ENCODE assay signal across 8 cellular contexts in genomic region chr13:102141625-102142472, GRCh38.
DNase-seq lines count a peak whose midpoint lies in the region; ATAC-seq, FAIRE-seq and TF ChIP-seq lines count a peak whose summit lies in the region.

No MANE protein-coding gene starts in this region.

- H3K36me3 ChIP-seq in brain microvascular endothelial cell (replicated peaks): no peaks in the 10 kb centered on the region

- FAIRE-seq in GM12892 (lab: Jason Lieb, UNC): no peak

- no peaks in the 10 kb centered on the region for H3K36me3 Mint-ChIP-seq in mesothelial cell of epicardium

- DNase-seq in DMS53 (lab: John Stamatoyannopoulos, UW): peak; percentile 34
- no peak for DNase-seq in DMS53 treated with DMSO at 0.1 percent for 48 hours (lab: John Stamatoyannopoulos, UW; ENCODE audit: unreplicated experiment)
- no peak for DNase-seq in brain microvascular endothelial cell
- no peak for DNase-seq in mesothelial cell of epicardium (ENCODE audit: low spot score in 2 of 2, unreplicated experiment in 2 of 2)
- no peak for DNase-seq in GM12892 (ENCODE audit: insufficient read length)

- no peak overlapping the region for H3K4me3 Mint-ChIP-seq in mesothelial cell of epicardium

- no peak for TF ChIP-seq POLR2A in GM12892 (IDR thresholded peaks at IDR 0.05; ENCODE audit: low read depth, low read length)

- H3K4me3 ChIP-seq in brain microvascular endothelial cell (ENCODE audit: low read depth, low read length): no peak overlapping the region

- H3K27me3 ChIP-seq in brain microvascular endothelial cell (replicated peaks): no peaks in the 10 kb centered on the region

- H3K27me3 Mint-ChIP-seq in mesothelial cell of epicardium (ENCODE audit: low read depth): peaks cover 19% of the 10 kb centered on the region

- H3K9me3 Mint-ChIP-seq in mesothelial cell of epicardium: no peaks in the 10 kb centered on the region

- no peak overlapping the region for H3K27ac ChIP-seq in brain microvascular endothelial cell

- no peaks in the 10 kb centered on the region for H3K4me1 Mint-ChIP-seq in mesothelial cell of epicardium

- no peak overlapping the region for H3K27ac Mint-ChIP-seq in mesothelial cell of epicardium

- TF ChIP-seq CTCF in LNCAP (IDR thresholded peaks at IDR 0.05): peak; percentile 65
- peak; percentile 55 for TF ChIP-seq CTCF in brain microvascular endothelial cell (IDR thresholded peaks at IDR 0.05; ENCODE audit: low read depth, low read length, missing control alignments)
- TF ChIP-seq CTCF in mesothelial cell of epicardium (IDR thresholded peaks at IDR 0.05; ENCODE audit: unreplicated experiment): peak; percentile 83

- ATAC-seq in HG02571 (IDR thresholded peaks at IDR 0.05; ENCODE audit: unreplicated experiment) (no peak), GM19455 (IDR thresholded peaks at IDR 0.05; ENCODE audit: unreplicated experiment) (no peak)

- in situ Hi-C loops in brain microvascular endothelial cell (cut with HindIII; ENCODE audit: low pct_ligation_motif_present, low sequenced_read_pairs): no loop called here
